17 cellular contexts compared by ENCODE assay signal in genomic region chr4:120314969-120315368, GRCh38.
"Had no signal": no experiment of that assay in that cellular context is flagged by ENCODE, and none has a peak within 500 bp of the region (broad histone marks: within the 10 kb centered on the region; RNA-seq: fewer than 3 reads in every experiment).

No MANE protein-coding gene starts in this region.

- H3K27ac ChIP-seq: epithelial cell of prostate, esophagus squamous epithelium, foreskin keratinocyte, hepatocyte had no signal

- H3K4me3 ChIP-seq: esophagus squamous epithelium, hepatocyte, lung had no signal

- H3K9me3 ChIP-seq: esophagus squamous epithelium had no signal

- H2AFZ ChIP-seq: hepatocyte had no signal

- H3K4me2 ChIP-seq: hepatocyte had no signal

- ATAC-seq: effector memory CD8-positive, alpha-beta T cell; foreskin keratinocyte; left colon; left ventricle myocardium superior; sciatic nerve had no signal

- H3K79me2 ChIP-seq: hepatocyte had no signal

- H3K36me3 ChIP-seq: esophagus squamous epithelium had no signal

- H3K27me3 ChIP-seq: esophagus squamous epithelium, foreskin keratinocyte, hepatocyte had no signal

- H3K4me1 ChIP-seq: esophagus squamous epithelium, foreskin keratinocyte had no signal

- DNase-seq: effector memory CD8-positive, alpha-beta T cell; esophagus squamous epithelium; foreskin keratinocyte; head of caudate nucleus; kidney; left colon; left ventricle myocardium superior; mesenchymal stem cell; midbrain; posterior cingulate gyrus; stimulated activated CD4-positive, alpha-beta T cell treated with anti-CD3 and anti-CD28 coated beads, Interleukin-12 subunit alpha, Interleukin-12 subunit beta, amount 100 ng/mL, for 4 hours; stimulated activated naive CD4-positive, alpha-beta T cell treated with Interleukin-2 at 50 U/mL for 16 hours; trophoblast cell had no signal
